In the genomic region with DNA sequence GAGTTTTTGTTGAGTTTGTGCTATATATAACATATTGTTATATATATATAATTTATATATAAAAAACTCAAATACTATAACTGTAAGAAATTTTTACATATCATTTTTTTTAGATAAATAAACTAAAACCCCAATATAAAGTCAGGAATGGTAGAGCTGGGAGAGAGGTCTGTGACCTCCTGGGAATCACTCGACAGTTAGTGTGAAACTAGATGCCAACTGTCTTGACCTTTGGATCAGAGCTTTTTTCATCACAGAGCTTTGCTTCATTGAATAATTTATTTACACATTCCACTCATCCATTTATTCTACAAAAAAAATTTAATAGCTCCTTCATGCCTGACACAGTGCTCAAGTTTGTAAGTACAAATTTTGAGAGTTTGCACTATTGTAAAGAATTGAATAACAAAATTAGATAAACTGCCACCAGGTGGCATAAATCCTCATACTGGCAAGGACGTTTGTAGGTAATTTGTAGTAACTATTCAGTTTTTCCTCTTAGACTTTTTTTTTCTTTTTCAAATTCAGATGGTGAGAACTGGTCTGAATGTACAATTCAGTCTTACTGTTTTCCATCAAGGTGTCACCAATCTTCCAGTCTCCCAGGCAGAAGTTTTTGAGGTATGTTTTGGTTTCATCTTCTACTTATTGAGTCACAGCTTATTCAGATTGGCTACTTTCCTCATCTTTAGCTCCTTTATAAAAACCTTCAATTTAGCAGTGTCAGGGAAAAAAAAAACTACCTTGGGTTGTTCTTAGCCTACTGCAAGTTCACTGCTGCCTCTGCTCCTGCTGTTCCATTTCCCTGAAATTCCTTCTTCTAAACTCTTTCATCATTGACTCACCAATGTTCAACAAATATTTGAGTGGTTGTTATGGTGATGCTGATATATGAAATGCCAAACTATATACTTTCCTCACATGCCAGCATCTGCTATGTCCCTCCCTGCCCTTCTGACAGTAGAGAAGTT, we compare ENCODE assay signal across 1 cellular context.
TF ChIP-seq lines count a peak whose summit lies in the region.

No MANE protein-coding gene starts in this region.

TF ChIP-seq in WTC11, 78 proteins besides CTCF, POLR2A, EP300 and RAD21 (continued from another document):
- TF ChIP-seq, protein P1, sequence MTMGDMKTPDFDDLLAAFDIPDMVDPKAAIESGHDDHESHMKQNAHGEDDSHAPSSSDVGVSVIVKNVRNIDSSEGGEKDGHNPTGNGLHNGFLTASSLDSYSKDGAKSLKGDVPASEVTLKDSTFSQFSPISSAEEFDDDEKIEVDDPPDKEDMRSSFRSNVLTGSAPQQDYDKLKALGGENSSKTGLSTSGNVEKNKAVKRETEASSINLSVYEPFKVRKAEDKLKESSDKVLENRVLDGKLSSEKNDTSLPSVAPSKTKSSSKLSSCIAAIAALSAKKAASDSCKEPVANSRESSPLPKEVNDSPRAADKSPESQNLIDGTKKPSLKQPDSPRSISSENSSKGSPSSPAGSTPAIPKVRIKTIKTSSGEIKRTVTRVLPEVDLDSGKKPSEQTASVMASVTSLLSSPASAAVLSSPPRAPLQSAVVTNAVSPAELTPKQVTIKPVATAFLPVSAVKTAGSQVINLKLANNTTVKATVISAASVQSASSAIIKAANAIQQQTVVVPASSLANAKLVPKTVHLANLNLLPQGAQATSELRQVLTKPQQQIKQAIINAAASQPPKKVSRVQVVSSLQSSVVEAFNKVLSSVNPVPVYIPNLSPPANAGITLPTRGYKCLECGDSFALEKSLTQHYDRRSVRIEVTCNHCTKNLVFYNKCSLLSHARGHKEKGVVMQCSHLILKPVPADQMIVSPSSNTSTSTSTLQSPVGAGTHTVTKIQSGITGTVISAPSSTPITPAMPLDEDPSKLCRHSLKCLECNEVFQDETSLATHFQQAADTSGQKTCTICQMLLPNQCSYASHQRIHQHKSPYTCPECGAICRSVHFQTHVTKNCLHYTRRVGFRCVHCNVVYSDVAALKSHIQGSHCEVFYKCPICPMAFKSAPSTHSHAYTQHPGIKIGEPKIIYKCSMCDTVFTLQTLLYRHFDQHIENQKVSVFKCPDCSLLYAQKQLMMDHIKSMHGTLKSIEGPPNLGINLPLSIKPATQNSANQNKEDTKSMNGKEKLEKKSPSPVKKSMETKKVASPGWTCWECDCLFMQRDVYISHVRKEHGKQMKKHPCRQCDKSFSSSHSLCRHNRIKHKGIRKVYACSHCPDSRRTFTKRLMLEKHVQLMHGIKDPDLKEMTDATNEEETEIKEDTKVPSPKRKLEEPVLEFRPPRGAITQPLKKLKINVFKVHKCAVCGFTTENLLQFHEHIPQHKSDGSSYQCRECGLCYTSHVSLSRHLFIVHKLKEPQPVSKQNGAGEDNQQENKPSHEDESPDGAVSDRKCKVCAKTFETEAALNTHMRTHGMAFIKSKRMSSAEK (CRISPR knock-in tag; IDR thresholded peaks at IDR 0.05; ENCODE audit: borderline replicate concordance), result no peak
- no peak for TF ChIP-seq NR3C1 (CRISPR knock-in tag; conservative IDR thresholded peaks at IDR 0.05; ENCODE audit: low read depth)
- TF ChIP-seq, protein P2, sequence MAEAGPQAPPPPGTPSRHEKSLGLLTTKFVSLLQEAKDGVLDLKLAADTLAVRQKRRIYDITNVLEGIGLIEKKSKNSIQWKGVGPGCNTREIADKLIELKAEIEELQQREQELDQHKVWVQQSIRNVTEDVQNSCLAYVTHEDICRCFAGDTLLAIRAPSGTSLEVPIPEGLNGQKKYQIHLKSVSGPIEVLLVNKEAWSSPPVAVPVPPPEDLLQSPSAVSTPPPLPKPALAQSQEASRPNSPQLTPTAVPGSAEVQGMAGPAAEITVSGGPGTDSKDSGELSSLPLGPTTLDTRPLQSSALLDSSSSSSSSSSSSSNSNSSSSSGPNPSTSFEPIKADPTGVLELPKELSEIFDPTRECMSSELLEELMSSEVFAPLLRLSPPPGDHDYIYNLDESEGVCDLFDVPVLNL (CRISPR knock-in tag; IDR thresholded peaks at IDR 0.05; ENCODE audit: borderline replicate concordance, low read depth), result no peak
- TF ChIP-seq ZNF671 (CRISPR knock-in tag; IDR thresholded peaks at IDR 0.05), result no peak
TF ChIP-seq in WTC11: peak in this region for 0.
